16 cellular contexts compared by ENCODE assay signal in the genomic region with DNA sequence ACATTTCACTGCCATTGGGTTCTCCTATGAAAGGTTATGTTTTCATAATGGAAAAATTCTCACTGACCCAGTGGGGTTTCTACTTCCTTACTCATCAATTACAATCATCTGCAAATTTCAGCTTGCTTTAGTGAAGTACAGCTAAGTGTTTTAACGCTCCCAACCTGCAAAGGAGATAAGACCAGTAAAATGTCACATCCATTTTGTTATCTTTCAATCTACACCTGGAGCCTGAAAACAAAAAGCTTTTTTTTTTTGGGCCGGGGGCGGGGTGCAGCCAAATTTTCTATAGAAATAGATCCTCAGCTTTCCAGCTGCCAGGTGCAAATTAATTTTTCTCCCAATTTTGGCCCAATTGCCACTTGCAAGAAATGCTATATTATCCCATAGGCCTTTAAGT.
"Had no signal": no experiment of that assay in that cellular context is flagged by ENCODE, and none has a peak within 500 bp of the region (broad histone marks: within the 10 kb centered on the region; RNA-seq: fewer than 3 reads in every experiment).

No MANE protein-coding gene starts in this region.

- ATAC-seq: activated CD8-positive, alpha-beta T cell treated with anti-CD3 and anti-CD28 coated beads for 36 hours; lower lobe of right lung; natural killer cell treated with Interleukin-12 subunit alpha and Interleukin-12 subunit beta and Interleukin-15 and Interleukin-18, amount 100 ng/mL, for 72 hours; sciatic nerve; stimulated activated memory B cell treated with anti-CD40 and anti-IgM and Interleukin-4, amounts not matched to agents 10 μg/mL and 1 μg/mL and 100 μg/mL, for 72 hours had no signal

- DNase-seq: activated CD4-positive, alpha-beta T cell treated with anti-CD3 and anti-CD28 coated beads, Interleukin-2, amount 10 ng/mL, durations not matched to agents 24 days and 14 days; activated CD4-positive, CD25-positive, alpha-beta regulatory T cell; activated CD8-positive, alpha-beta T cell treated with anti-CD3 and anti-CD28 coated beads for 36 hours; activated naive CD4-positive, alpha-beta T cell treated with anti-CD3 and anti-CD28 coated beads, Interleukin-2, amount 50 U/mL, for 16 hours; activated T-cell treated with anti-CD3 and anti-CD28 coated beads, Interleukin-2, amount 50 U/mL, for 1 hour; aorta; hypothalamus; lower lobe of right lung; spleen; stimulated activated CD4-positive, alpha-beta T cell treated with anti-CD3 and anti-CD28 coated beads, Interleukin-4, amount 100 ng/mL, for 4 hours; T1000; testis; upper lobe of left lung had no signal
